3 cellular contexts compared by ENCODE assay signal in genomic region chr5:1642221-1642620, GRCh38.
"Had no signal": no experiment of that assay in that cellular context is flagged by ENCODE, and none has a peak within 500 bp of the region (broad histone marks: within the 10 kb centered on the region; RNA-seq: fewer than 3 reads in every experiment).

No MANE protein-coding gene starts in this region.

- H3K9me3 ChIP-seq: heart left ventricle, mucosa of descending colon had no signal

- H3K27ac ChIP-seq: coronary artery, heart left ventricle had no signal

- H3K36me3 ChIP-seq: heart left ventricle had no signal

- H3K4me3 ChIP-seq: coronary artery, heart left ventricle, mucosa of descending colon had no signal
